Comparison of ENCODE assay signal across 2 cellular contexts in the genomic region with DNA sequence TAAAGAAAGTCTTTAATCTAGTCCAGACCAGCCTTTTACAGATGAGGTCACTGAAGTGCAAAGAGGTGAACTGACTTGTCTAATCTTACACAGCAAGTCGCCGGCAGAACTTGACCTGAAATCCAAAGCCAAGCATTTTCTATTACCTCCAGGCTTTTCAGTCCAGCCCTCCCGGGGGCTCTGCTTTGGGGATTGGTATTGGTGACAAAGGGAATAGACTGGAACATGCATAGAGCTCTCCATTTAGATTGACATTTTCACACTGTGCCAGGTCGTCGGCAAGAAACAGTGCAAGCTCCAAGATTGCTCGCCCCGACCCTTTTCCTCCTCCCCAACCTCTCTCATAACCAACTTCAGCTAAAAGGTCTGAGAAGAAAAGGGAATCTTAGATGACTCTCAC.
TF ChIP-seq lines count a peak whose summit lies in the region.

No MANE protein-coding gene starts in this region.

TF ChIP-seq in HepG2, 621 proteins besides CTCF, POLR2A, EP300 and RAD21:
- TF ChIP-seq JUN (CRISPR knock-in tag; IDR thresholded peaks at IDR 0.05) (no peak), ATF7 (IDR thresholded peaks at IDR 0.05) (0 out of 2 replicates have a peak, but pooled peaks have one; percentile 7), ATF7 (CRISPR knock-in tag; IDR thresholded peaks at IDR 0.05) (no peak)

TF ChIP-seq in K562, 482 proteins besides CTCF, POLR2A, EP300 and RAD21:
- TF ChIP-seq YY1 (IDR thresholded peaks at IDR 0.05; ENCODE audit: borderline replicate concordance in 1 of 3, control insufficient read depth in 1 of 3, extremely low read depth in 1 of 3, insufficient read depth in 3 of 3, insufficient read length in 1 of 3, insufficient replicate concordance in 2 of 3, low read depth in 1 of 3, low read length in 2 of 3) (no peak), HDAC8 (tag; IDR thresholded peaks at IDR 0.05) (no peak), CBFA2T3 (IDR thresholded peaks at IDR 0.05) (peak; percentile 31; the same call in 1 of the 2 replicates), ZC3H4 (CRISPR knock-in tag; IDR thresholded peaks at IDR 0.05; ENCODE audit: borderline replicate concordance) (no peak), NFE2 (IDR thresholded peaks at IDR 0.05; ENCODE audit: low read depth) (no peak), CEBPB (tag; IDR thresholded peaks at IDR 0.05) (no peak)
